ENCODE assay signal across 3 cellular contexts in genomic region chr17:67765623-67766022, GRCh38.
TF ChIP-seq lines count a peak whose summit lies in the region.

No MANE protein-coding gene starts in this region.

TF ChIP-seq in A549, 52 proteins besides CTCF, POLR2A, EP300 and RAD21:
- no peak for TF ChIP-seq ZSCAN20 (CRISPR knock-in tag; IDR thresholded peaks at IDR 0.05)
- TF ChIP-seq, protein P1, sequence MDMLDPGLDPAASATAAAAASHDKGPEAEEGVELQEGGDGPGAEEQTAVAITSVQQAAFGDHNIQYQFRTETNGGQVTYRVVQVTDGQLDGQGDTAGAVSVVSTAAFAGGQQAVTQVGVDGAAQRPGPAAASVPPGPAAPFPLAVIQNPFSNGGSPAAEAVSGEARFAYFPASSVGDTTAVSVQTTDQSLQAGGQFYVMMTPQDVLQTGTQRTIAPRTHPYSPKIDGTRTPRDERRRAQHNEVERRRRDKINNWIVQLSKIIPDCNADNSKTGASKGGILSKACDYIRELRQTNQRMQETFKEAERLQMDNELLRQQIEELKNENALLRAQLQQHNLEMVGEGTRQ (IDR thresholded peaks at IDR 0.05) = 0 out of 2 replicates have a peak, but pooled peaks have one; percentile 40
TF ChIP-seq in A549: peak in this region for 1.

TF ChIP-seq in Ishikawa, 13 proteins besides CTCF, POLR2A, EP300 and RAD21:
- TF ChIP-seq FOXM1 (IDR thresholded peaks at IDR 0.05; ENCODE audit: borderline replicate concordance, low read depth) = no peak
- TF ChIP-seq EGR1 (IDR thresholded peaks at IDR 0.05) = no peak
- no peak for TF ChIP-seq NFIC (IDR thresholded peaks at IDR 0.05)
- no peak for TF ChIP-seq TEAD4 (IDR thresholded peaks at IDR 0.05)
- TF ChIP-seq USF1 (IDR thresholded peaks at IDR 0.05) = peak; percentile 69
- no peak for TF ChIP-seq CEBPB (IDR thresholded peaks at IDR 0.05)

TF ChIP-seq in GM12878, 131 proteins besides CTCF, POLR2A, EP300 and RAD21:
- TF ChIP-seq USF1 (IDR thresholded peaks at IDR 0.05; ENCODE audit: borderline replicate concordance, extremely low read length, insufficient read depth, low read depth, low read length) (peak; percentile 42), ZNF622 (IDR thresholded peaks at IDR 0.05) (no peak), NR2F1 (conservative IDR thresholded peaks at IDR 0.05) (0 out of 2 replicates have a peak, but pooled peaks have one; percentile 11)
- TF ChIP-seq, protein P2, sequence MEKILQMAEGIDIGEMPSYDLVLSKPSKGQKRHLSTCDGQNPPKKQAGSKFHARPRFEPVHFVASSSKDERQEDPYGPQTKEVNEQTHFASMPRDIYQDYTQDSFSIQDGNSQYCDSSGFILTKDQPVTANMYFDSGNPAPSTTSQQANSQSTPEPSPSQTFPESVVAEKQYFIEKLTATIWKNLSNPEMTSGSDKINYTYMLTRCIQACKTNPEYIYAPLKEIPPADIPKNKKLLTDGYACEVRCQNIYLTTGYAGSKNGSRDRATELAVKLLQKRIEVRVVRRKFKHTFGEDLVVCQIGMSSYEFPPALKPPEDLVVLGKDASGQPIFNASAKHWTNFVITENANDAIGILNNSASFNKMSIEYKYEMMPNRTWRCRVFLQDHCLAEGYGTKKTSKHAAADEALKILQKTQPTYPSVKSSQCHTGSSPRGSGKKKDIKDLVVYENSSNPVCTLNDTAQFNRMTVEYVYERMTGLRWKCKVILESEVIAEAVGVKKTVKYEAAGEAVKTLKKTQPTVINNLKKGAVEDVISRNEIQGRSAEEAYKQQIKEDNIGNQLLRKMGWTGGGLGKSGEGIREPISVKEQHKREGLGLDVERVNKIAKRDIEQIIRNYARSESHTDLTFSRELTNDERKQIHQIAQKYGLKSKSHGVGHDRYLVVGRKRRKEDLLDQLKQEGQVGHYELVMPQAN (conservative IDR thresholded peaks at IDR 0.05) = no peak
TF ChIP-seq in GM12878: peak in this region for 2.
